Comparison of ENCODE assay signal across 8 cellular contexts in genomic region chr2:69724540-69725159, GRCh38. TPM values are rescaled to one million over a fixed set of nuclear protein-coding genes. Genes with fewer than 3 reads are reported as not detected.
DNase-seq lines count a peak whose midpoint lies in the region; ATAC-seq, FAIRE-seq and TF ChIP-seq lines count a peak whose summit lies in the region.

No MANE protein-coding gene starts in this region.

- H3K4me3 Mint-ChIP-seq in CD8-positive, alpha-beta memory T cell, result peak overlapping the region in 6 of 7 donors; percentile 39 to 74 (median 58)
- peak overlapping the region; percentile 63 for H3K4me3 Mint-ChIP-seq in activated naive CD8-positive, alpha-beta T cell treated with anti-CD3 and anti-CD28 coated beads, Interleukin-2, amount 50 U/mL, for 24 hours
- peak overlapping the region; percentile 75 for H3K4me3 Mint-ChIP-seq in progenitor cell of endocrine pancreas (ENCODE audit: low read depth)

- POLR2A ChIA-PET in CD8-positive, alpha-beta memory T cell (lab: Charles Lee), result interaction anchor here (0.6 kb wide), 1 partner anchor 400 kb away, joined by 3 read pairs; no protein-coding TSS in a partner anchor

- CTCF ChIA-PET in CD8-positive, alpha-beta memory T cell (lab: Charles Lee), result interaction anchor here (0.7 to 5.8 kb wide), 63 partner anchors 8 to 576 kb away, joined by 3 to 194 read pairs (median 5); partner anchors contain the start of genes ANXA4, NFU1 and SNRNP27

- H3K36me3 Mint-ChIP-seq in CD8-positive, alpha-beta memory T cell, result no peaks in the 10 kb centered on the region
- H3K36me3 Mint-ChIP-seq in activated naive CD8-positive, alpha-beta T cell treated with anti-CD3 and anti-CD28 coated beads, Interleukin-2, amount 50 U/mL, for 24 hours (ENCODE audit: low read depth), result no peaks in the 10 kb centered on the region
- H3K36me3 Mint-ChIP-seq in progenitor cell of endocrine pancreas (ENCODE audit: insufficient read depth), result no peaks in the 10 kb centered on the region

- H3K27ac ChIP-seq in CD8-positive, alpha-beta memory T cell (ENCODE audit: low read depth, low read length), result no peak overlapping the region
- no peak overlapping the region for H3K27ac ChIP-seq in heart left ventricle

- no peaks in the 10 kb centered on the region for H3K27me3 ChIP-seq in CD8-positive, alpha-beta memory T cell (ENCODE audit: insufficient read depth, low read length, poor library complexity, severe bottlenecking)
- H3K27me3 ChIP-seq in heart left ventricle, result no peaks in the 10 kb centered on the region

- TF ChIP-seq POLR2A in heart left ventricle (IDR thresholded peaks at IDR 0.05), result no peak

- peaks cover 4 to 7% (median 7%) of the 10 kb centered on the region in 3 donors for H3K4me1 Mint-ChIP-seq in CD8-positive, alpha-beta memory T cell
- H3K4me1 Mint-ChIP-seq in activated naive CD8-positive, alpha-beta T cell treated with anti-CD3 and anti-CD28 coated beads, Interleukin-2, amount 50 U/mL, for 24 hours, result peaks cover 2% of the 10 kb centered on the region
- peaks cover 29% of the 10 kb centered on the region for H3K4me1 Mint-ChIP-seq in progenitor cell of endocrine pancreas (ENCODE audit: low read depth)

- intact Hi-C loops in heart left ventricle (cut with DNase I), result loop anchor here (1.0 to 10.0 kb wide), 4 partner anchors 92 to 170 kb away; partner anchors contain the start of gene SNRNP27 (in 1 of the 10)

- H3K4me1 ChIP-seq in CD8-positive, alpha-beta memory T cell (ENCODE audit: insufficient read depth, low read length), result peaks cover 6% of the 10 kb centered on the region
- H3K4me1 ChIP-seq in heart left ventricle, result peaks cover 0 to 13% (median 0%) of the 10 kb centered on the region in 12 donors

- no peaks in the 10 kb centered on the region for H3K9me3 Mint-ChIP-seq in CD8-positive, alpha-beta memory T cell
- H3K9me3 Mint-ChIP-seq in activated naive CD8-positive, alpha-beta T cell treated with anti-CD3 and anti-CD28 coated beads, Interleukin-2, amount 50 U/mL, for 24 hours, result no peaks in the 10 kb centered on the region
- no peaks in the 10 kb centered on the region for H3K9me3 Mint-ChIP-seq in progenitor cell of endocrine pancreas (ENCODE audit: low read depth)

- WGBS in heart left ventricle, 4 donors, result 1 to 5% (median 2%) methylated on average over 13 of the region's 13 CpGs

- peak; percentile 71 to 86 (median 77) for DNase-seq in CD8-positive, alpha-beta memory T cell
- peak; percentile 38 for DNase-seq in GOT3 (lab: John Stamatoyannopoulos, UW)
- peak; percentile 77 for DNase-seq in NCI-H128 (lab: John Stamatoyannopoulos, UW; ENCODE audit: unreplicated experiment)
- DNase-seq in SW480 (ENCODE audit: low spot score), result peak; percentile 83
- DNase-seq in activated naive CD8-positive, alpha-beta T cell treated with anti-CD3 and anti-CD28 coated beads, Interleukin-2, amount 50 U/mL, for 24 hours, result peak; percentile 89
- DNase-seq in heart left ventricle, result peak; percentile 67 to 85 (median 84)
- peak; percentile 81 for DNase-seq in progenitor cell of endocrine pancreas (ENCODE audit: low spot score, unreplicated experiment)
- peak; percentile 84 for DNase-seq in urothelium cell line (ENCODE audit: low spot score)

- no peaks in the 10 kb centered on the region for H3K9me3 ChIP-seq in CD8-positive, alpha-beta memory T cell (ENCODE audit: low read length)
- H3K9me3 ChIP-seq in heart left ventricle, result no peaks in the 10 kb centered on the region

- peak overlapping the region in 2 of 8 donors; percentile 33 to 79 for H3K27ac Mint-ChIP-seq in CD8-positive, alpha-beta memory T cell
- H3K27ac Mint-ChIP-seq in activated naive CD8-positive, alpha-beta T cell treated with anti-CD3 and anti-CD28 coated beads, Interleukin-2, amount 50 U/mL, for 24 hours, result no peak overlapping the region
- H3K27ac Mint-ChIP-seq in progenitor cell of endocrine pancreas, result peak overlapping the region; percentile 75

- H3K27me3 Mint-ChIP-seq in CD8-positive, alpha-beta memory T cell, result peaks cover 0 to 3% of the 10 kb centered on the region in 2 donors
- H3K27me3 Mint-ChIP-seq in activated naive CD8-positive, alpha-beta T cell treated with anti-CD3 and anti-CD28 coated beads, Interleukin-2, amount 50 U/mL, for 24 hours, result no peaks in the 10 kb centered on the region
- no peaks in the 10 kb centered on the region for H3K27me3 Mint-ChIP-seq in progenitor cell of endocrine pancreas

- H3K4me3 ChIP-seq in CD8-positive, alpha-beta memory T cell (ENCODE audit: low read length), result peak overlapping the region; percentile 38
- H3K4me3 ChIP-seq in heart left ventricle, result peak overlapping the region in 10 of 12 donors; percentile 9 to 54 (median 32)

- peak; percentile 65 for FAIRE-seq in urothelium cell line (lab: Jason Lieb, UNC)

- ATAC-seq in activated naive CD8-positive, alpha-beta T cell treated with anti-CD3 and anti-CD28 coated beads, Interleukin-2, amount 50 U/mL, for 24 hours, result peak; percentile 81
- ATAC-seq in heart left ventricle, result peak; percentile 63 to 92 (median 86)

- H3K36me3 ChIP-seq in CD8-positive, alpha-beta memory T cell (ENCODE audit: insufficient read depth, low read length), result no peaks in the 10 kb centered on the region
- no peaks in the 10 kb centered on the region for H3K36me3 ChIP-seq in heart left ventricle

- TF ChIP-seq CTCF in heart left ventricle (IDR thresholded peaks at IDR 0.05) (peak; percentile 93 to 99 (median 94)), progenitor cell of endocrine pancreas (IDR thresholded peaks at IDR 0.05; ENCODE audit: unreplicated experiment) (peak; percentile 96)

RNA-seq across cellular contexts. Expression of gene ANXA4, which starts 17.3 kb away (rescaled TPM):
- total RNA-seq in CD8-positive, alpha-beta memory T cell, result 10 to 100 TPM; 30.2 to 33.7 TPM
- polyA plus RNA-seq in CD8-positive, alpha-beta memory T cell, result 38.6 TPM
- 10 to 100 TPM in 8 of 9 donors, 1 to 10 TPM in 1; 7.3 to 73.5 (median 22.2) TPM for total RNA-seq in heart left ventricle
- 10 to 100 TPM; 10.3 to 16.5 TPM for polyA plus RNA-seq in heart left ventricle
- 250 and 262 TPM in 2 replicates for total RNA-seq in progenitor cell of endocrine pancreas

Comparison
In these comparisons a context has a peak if more than half of its experiments do, and no peak if none do; other contexts are left out.
1. DNase-seq: peak in every context shown above with its lines; median percentile 89 in activated naive CD8-positive, alpha-beta T cell treated with anti-CD3 and anti-CD28 coated beads, Interleukin-2, amount 50 U/mL, for 24 hours; 84 in heart left ventricle; 84 in urothelium cell line; 83 in SW480; 81 in progenitor cell of endocrine pancreas; 77 in CD8-positive, alpha-beta memory T cell; 77 in NCI-H128; 38 in GOT3.